ENCODE assay signal across 2 cellular contexts in the genomic region with DNA sequence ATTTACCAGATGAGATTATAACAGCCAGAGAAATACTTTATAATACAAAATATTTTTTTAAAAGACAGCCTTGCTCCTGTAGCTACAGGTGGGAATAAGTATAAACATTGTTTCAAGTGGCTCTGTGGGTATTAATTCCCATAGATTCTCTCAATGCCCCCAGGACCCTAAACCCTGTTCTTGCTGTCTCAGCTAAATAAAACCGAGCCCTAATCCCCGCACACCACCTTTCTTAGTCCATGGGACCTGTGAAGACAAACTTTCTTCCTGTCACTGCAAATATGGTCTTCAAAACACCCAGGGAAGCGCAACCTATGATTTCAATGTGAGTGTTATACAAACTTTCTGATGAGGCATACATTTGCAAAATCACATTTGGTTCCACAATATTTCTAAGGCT.
TF ChIP-seq lines count a peak whose summit lies in the region.

No MANE protein-coding gene starts in this region.

TF ChIP-seq in HepG2, 621 proteins besides CTCF, POLR2A, EP300 and RAD21:
- TF ChIP-seq ZSCAN30 (CRISPR knock-in tag; IDR thresholded peaks at IDR 0.05) (0 out of 2 replicates have a peak, but pooled peaks have one; percentile 15), MAFF (IDR thresholded peaks at IDR 0.05; ENCODE audit: low read depth, low read length) (0 out of 2 replicates have a peak, but pooled peaks have one; percentile 33), ZMYM2 (CRISPR knock-in tag; IDR thresholded peaks at IDR 0.05) (no peak), ZNF674 (CRISPR knock-in tag; IDR thresholded peaks at IDR 0.05; ENCODE audit: low read depth) (no peak), SPEN (CRISPR knock-in tag; IDR thresholded peaks at IDR 0.05; ENCODE audit: low read depth) (no peak), RBM22 (optimal IDR thresholded peaks at IDR 0.05; ENCODE audit: low read length) (peak; percentile 55), MAFK (conservative IDR thresholded peaks at IDR 0.05 in 1 of 2, IDR thresholded peaks at IDR 0.05 in 1 of 2; ENCODE audit: low read length in 2 of 2) (peak; percentile 54 to 66)

TF ChIP-seq in IMR-90, 13 proteins besides CTCF, POLR2A, EP300 and RAD21:
- TF ChIP-seq BHLHE40 (IDR thresholded peaks at IDR 0.05; ENCODE audit: low read depth, low read length), result no peak
- TF ChIP-seq CEBPB (IDR thresholded peaks at IDR 0.05; ENCODE audit: low read depth, low read length), result no peak
- no peak for TF ChIP-seq MXI1 (IDR thresholded peaks at IDR 0.05; ENCODE audit: borderline replicate concordance, low read depth, low read length)
- TF ChIP-seq MAFK (IDR thresholded peaks at IDR 0.05; ENCODE audit: low read depth, low read length), result 0 out of 2 replicates have a peak, but pooled peaks have one; percentile 14
